1 cellular context compared by ENCODE assay signal in genomic region chr16:8751481-8752311, GRCh38.
TF ChIP-seq lines count a peak whose summit lies in the region.

No MANE protein-coding gene starts in this region.

TF ChIP-seq in HepG2, 621 proteins besides CTCF, POLR2A, EP300 and RAD21 (continued from another document):
- no peak for TF ChIP-seq ETS1 (CRISPR knock-in tag; IDR thresholded peaks at IDR 0.05)
- TF ChIP-seq USF2 (IDR thresholded peaks at IDR 0.05; ENCODE audit: low read depth, low read length) = no peak
- no peak for TF ChIP-seq USF2 (CRISPR knock-in tag; IDR thresholded peaks at IDR 0.05; ENCODE audit: borderline replicate concordance)
- TF ChIP-seq RBM22 (optimal IDR thresholded peaks at IDR 0.05; ENCODE audit: low read length) = peak; percentile 60
- TF ChIP-seq ZNF556 (CRISPR knock-in tag; IDR thresholded peaks at IDR 0.05; ENCODE audit: borderline replicate concordance) = no peak
- TF ChIP-seq KDM4B (CRISPR knock-in tag; IDR thresholded peaks at IDR 0.05) = no peak
- TF ChIP-seq KAT7 (CRISPR knock-in tag; IDR thresholded peaks at IDR 0.05; ENCODE audit: borderline replicate concordance) = no peak
- no peak for TF ChIP-seq XRCC5 (optimal IDR thresholded peaks at IDR 0.05; ENCODE audit: low read length)
- no peak for TF ChIP-seq ZNF749 (CRISPR knock-in tag; IDR thresholded peaks at IDR 0.05; ENCODE audit: borderline replicate concordance)
- 0 out of 2 replicates have a peak, but pooled peaks have one; percentile 39 for TF ChIP-seq JUN (CRISPR knock-in tag; IDR thresholded peaks at IDR 0.05)
- peak; percentile 24; the same call in 1 of the 2 replicates for TF ChIP-seq JUNB (CRISPR knock-in tag; IDR thresholded peaks at IDR 0.05; ENCODE audit: borderline replicate concordance)
- no peak for TF ChIP-seq AHR (CRISPR knock-in tag; IDR thresholded peaks at IDR 0.05)
- no peak for TF ChIP-seq NFKB2 (CRISPR knock-in tag; IDR thresholded peaks at IDR 0.05; ENCODE audit: borderline replicate concordance)
- no peak for TF ChIP-seq ZBTB3 (CRISPR knock-in tag; IDR thresholded peaks at IDR 0.05; ENCODE audit: borderline replicate concordance, low read depth)
- 0 out of 2 replicates have a peak, but pooled peaks have one; percentile 28 for TF ChIP-seq ARID3A (IDR thresholded peaks at IDR 0.05; ENCODE audit: low read depth, low read length)
- TF ChIP-seq ZNF326 (CRISPR knock-in tag; IDR thresholded peaks at IDR 0.05; ENCODE audit: borderline replicate concordance) = no peak
- no peak for TF ChIP-seq TOE1 (CRISPR knock-in tag; IDR thresholded peaks at IDR 0.05)
- 0 out of 2 replicates have a peak, but pooled peaks have one; percentile 12 for TF ChIP-seq GATAD2A (CRISPR knock-in tag; IDR thresholded peaks at IDR 0.05)
- TF ChIP-seq GRHL1 (CRISPR knock-in tag; conservative IDR thresholded peaks at IDR 0.05) = no peak
- no peak for TF ChIP-seq GTF3A (CRISPR knock-in tag; conservative IDR thresholded peaks at IDR 0.05)
- TF ChIP-seq TEAD3 (CRISPR knock-in tag; optimal IDR thresholded peaks at IDR 0.05; ENCODE audit: borderline replicate concordance) = peak; percentile 91
- no peak for TF ChIP-seq KDM5A (IDR thresholded peaks at IDR 0.05; ENCODE audit: borderline replicate concordance, low read length)
- 0 out of 2 replicates have a peak, but pooled peaks have one; percentile 12 for TF ChIP-seq RARA (CRISPR knock-in tag; IDR thresholded peaks at IDR 0.05)
- TF ChIP-seq RFXAP (CRISPR knock-in tag; IDR thresholded peaks at IDR 0.05; ENCODE audit: borderline replicate concordance) = no peak
- no peak for TF ChIP-seq FOXP1 (IDR thresholded peaks at IDR 0.05)
- 0 out of 2 replicates have a peak, but pooled peaks have one; percentile 22 for TF ChIP-seq FOXP1 (CRISPR knock-in tag; IDR thresholded peaks at IDR 0.05)
